10 cellular contexts compared by ENCODE assay signal in genomic region chr5:142644640-142645361, GRCh38. TPM values are rescaled to one million over a fixed set of nuclear protein-coding genes. Genes with fewer than 3 reads are reported as not detected.
DNase-seq lines count a peak whose midpoint lies in the region; ATAC-seq, FAIRE-seq and TF ChIP-seq lines count a peak whose summit lies in the region.
"Had no signal": no experiment of that assay in that cellular context is flagged by ENCODE, and none has a peak within 500 bp of the region (broad histone marks: within the 10 kb centered on the region; RNA-seq: fewer than 3 reads in every experiment).

No MANE protein-coding gene starts in this region.

- dilution Hi-C loops in endothelial cell of umbilical vein (cut with MboI; ENCODE audit: extremely low pct_ligation_motif_present, low sequenced_read_pairs): no loop called here

- no peaks in the 10 kb centered on the region for H3K9me3 Mint-ChIP-seq in stimulated activated memory B cell treated with anti-CD40 and anti-IgM and Interleukin-4, amounts not matched to agents 10 μg/mL and 1 μg/mL and 100 μg/mL, for 72 hours
- no peaks in the 10 kb centered on the region for H3K9me3 Mint-ChIP-seq in activated T-helper 2 cell treated with anti-CD3 and anti-CD28 coated beads, Interferon-gamma antibody, Interleukin-2, Interleukin-4, amounts not matched to agents 10 μg/mL and 5 μg/mL and 100 μg/mL, durations not matched to agents 14 hours and 24 hours and 36 hours
- H3K9me3 Mint-ChIP-seq: H9 had no signal

- no peak overlapping the region for H3K27ac Mint-ChIP-seq in stimulated activated memory B cell treated with anti-CD40 and anti-IgM and Interleukin-4, amounts not matched to agents 10 μg/mL and 1 μg/mL and 100 μg/mL, for 72 hours
- H3K27ac Mint-ChIP-seq in activated T-helper 2 cell treated with anti-CD3 and anti-CD28 coated beads, Interferon-gamma antibody, Interleukin-2, Interleukin-4, amounts not matched to agents 10 μg/mL and 5 μg/mL and 100 μg/mL, durations not matched to agents 14 hours and 24 hours and 36 hours: no peak overlapping the region

- WGBS in stomach, 5 donors: 46 to 56% (median 49%) methylated on average over 10 of the region's 10 CpGs

- POLR2A ChIA-PET in endothelial cell of umbilical vein (lab: Charles Lee): interaction anchor here (0.7 to 1.2 kb wide), 3 partner anchors 11 to 573 kb away, joined by 3 read pairs; no protein-coding TSS in a partner anchor

- CTCF ChIA-PET in endothelial cell of umbilical vein (lab: Charles Lee): interaction anchor here (0.8 to 3.7 kb wide), 17 partner anchors 10 to 244 kb away, joined by 3 to 61 read pairs (median 4); no protein-coding TSS in a partner anchor

- BruUV-seq in endothelial cell of umbilical vein (replicated peaks; lab: Mats Ljungman, UMichigan): no TSS peak

- peak; percentile 34 for TF ChIP-seq POLR2A in endothelial cell of umbilical vein (IDR thresholded peaks at IDR 0.05; ENCODE audit: low read depth, low read length)
- no peak for TF ChIP-seq POLR2A in stomach (IDR thresholded peaks at IDR 0.05)

- H3K4me2 ChIP-seq in endothelial cell of umbilical vein (ENCODE audit: insufficient read depth, low read length): peak overlapping the region; percentile 32

- intact Hi-C loops in endothelial cell of umbilical vein (cut with micrococcal nuclease): loop anchor here (1.0 to 2.0 kb wide), 2 partner anchors 14 kb away; no protein-coding TSS in a partner anchor
- intact Hi-C loops in activated T-helper 2 cell treated with anti-CD3 and anti-CD28 coated beads, Interferon-gamma antibody, Interleukin-2, Interleukin-4, amounts not matched to agents 10 μg/mL and 5 μg/mL and 100 μg/mL, durations not matched to agents 14 hours and 24 hours and 36 hours (cut with micrococcal nuclease): no loop called here
- intact Hi-C loops in stomach (cut with DNase I; ENCODE audit: low total_unique reads): no loop called here

- no peak overlapping the region for H3K4me3 Mint-ChIP-seq in stimulated activated memory B cell treated with anti-CD40 and anti-IgM and Interleukin-4, amounts not matched to agents 10 μg/mL and 1 μg/mL and 100 μg/mL, for 72 hours
- H3K4me3 Mint-ChIP-seq in activated T-helper 2 cell treated with anti-CD3 and anti-CD28 coated beads, Interferon-gamma antibody, Interleukin-2, Interleukin-4, amounts not matched to agents 10 μg/mL and 5 μg/mL and 100 μg/mL, durations not matched to agents 14 hours and 24 hours and 36 hours (ENCODE audit: low read depth): no peak overlapping the region
- H3K4me3 Mint-ChIP-seq: H9 had no signal

- H3K9me1 ChIP-seq in endothelial cell of umbilical vein (replicated peaks; ENCODE audit: control insufficient read depth, extremely low read depth, insufficient read depth, low read length): no peaks in the 10 kb centered on the region

- no peak for ATAC-seq in stimulated activated memory B cell treated with anti-CD40 and anti-IgM and Interleukin-4, amounts not matched to agents 10 μg/mL and 1 μg/mL and 100 μg/mL, for 72 hours
- ATAC-seq in GM21723 (IDR thresholded peaks at IDR 0.05; ENCODE audit: unreplicated experiment): no peak

- no peaks in the 10 kb centered on the region for H4K20me1 ChIP-seq in endothelial cell of umbilical vein (replicated peaks; ENCODE audit: control insufficient read depth, extremely low read depth, insufficient read depth, low read length)

- H3K27me3 ChIP-seq in endothelial cell of umbilical vein (ENCODE audit: control insufficient read depth in 2 of 2, insufficient read depth in 2 of 2, low read length in 2 of 2) (no peaks in the 10 kb centered on the region), stomach (no peaks in the 10 kb centered on the region)

- TF ChIP-seq CTCF in endothelial cell of umbilical vein (IDR thresholded peaks at IDR 0.05; ENCODE audit: extremely low read depth in 1 of 2, insufficient read depth in 1 of 2, low read depth in 1 of 2, low read length in 2 of 2): no peak
- TF ChIP-seq CTCF in stomach (IDR thresholded peaks at IDR 0.05): no peak

- TF ChIP-seq EP300 in stomach (IDR thresholded peaks at IDR 0.05): no peak

- H3K27ac ChIP-seq in endothelial cell of umbilical vein (ENCODE audit: insufficient read depth, low read depth, low read length): peak overlapping the region; percentile 82
- peak overlapping the region in 1 of 5 donors; percentile 3 for H3K27ac ChIP-seq in stomach

- H2AFZ ChIP-seq in endothelial cell of umbilical vein (ENCODE audit: low read depth, low read length): peak overlapping the region; percentile 87

- H3K4me3 ChIP-seq in endothelial cell of umbilical vein (replicated peaks in 1 of 3; ENCODE audit: insufficient read depth in 1 of 3, low read depth in 1 of 3, low read length in 3 of 3) (no peak overlapping the region), stomach (no peak overlapping the region)

- H3K9ac ChIP-seq in endothelial cell of umbilical vein (replicated peaks; ENCODE audit: extremely low read depth, insufficient read depth, low read length): peak overlapping the region; percentile 56

- H3K79me2 ChIP-seq in endothelial cell of umbilical vein (ENCODE audit: control insufficient read depth, insufficient read depth, low read length): no peaks in the 10 kb centered on the region

- H3K36me3 ChIP-seq in endothelial cell of umbilical vein (ENCODE audit: control insufficient read depth in 2 of 2, extremely low read depth in 1 of 2, insufficient read depth in 2 of 2, low read length in 2 of 2) (no peaks in the 10 kb centered on the region), stomach (no peaks in the 10 kb centered on the region)

- DNase-seq in AG08395 (ENCODE audit: low spot score) (peak; percentile 98), NCI-H187 treated with DMSO at 0.1 percent for 48 hours (lab: John Stamatoyannopoulos, UW) (peak; percentile 36), endothelial cell of umbilical vein (ENCODE audit: low read depth, low spot score) (peak; percentile 91), mucosa of gallbladder (ENCODE audit: low spot score) (peak; percentile 37), stomach (no peak)
- DNase-seq in activated T-helper 2 cell treated with anti-CD3 and anti-CD28 coated beads, Interferon-gamma antibody, Interleukin-2, Interleukin-4, amounts not matched to agents 10 μg/mL and 5 μg/mL and 100 μg/mL, durations not matched to agents 14 hours and 24 hours and 36 hours (ENCODE audit: low spot score): no peak
- DNase-seq: activated naive CD4-positive, alpha-beta T cell treated with anti-CD3 and anti-CD28 coated beads, Interleukin-2, amount 50 U/mL, for 16 hours; H9 had no signal

- peaks cover 12% of the 10 kb centered on the region for H3K4me1 ChIP-seq in endothelial cell of umbilical vein (ENCODE audit: control insufficient read depth, extremely low read depth, insufficient read depth, low read length)
- H3K4me1 ChIP-seq in stomach: peaks cover 0 to 12% (median 6%) of the 10 kb centered on the region in 4 donors

- H3K4me1 Mint-ChIP-seq in stimulated activated memory B cell treated with anti-CD40 and anti-IgM and Interleukin-4, amounts not matched to agents 10 μg/mL and 1 μg/mL and 100 μg/mL, for 72 hours: no peaks in the 10 kb centered on the region
- no peaks in the 10 kb centered on the region for H3K4me1 Mint-ChIP-seq in activated T-helper 2 cell treated with anti-CD3 and anti-CD28 coated beads, Interferon-gamma antibody, Interleukin-2, Interleukin-4, amounts not matched to agents 10 μg/mL and 5 μg/mL and 100 μg/mL, durations not matched to agents 14 hours and 24 hours and 36 hours (ENCODE audit: low read depth)

- H3K36me3 Mint-ChIP-seq in stimulated activated memory B cell treated with anti-CD40 and anti-IgM and Interleukin-4, amounts not matched to agents 10 μg/mL and 1 μg/mL and 100 μg/mL, for 72 hours: no peaks in the 10 kb centered on the region
- no peaks in the 10 kb centered on the region for H3K36me3 Mint-ChIP-seq in activated T-helper 2 cell treated with anti-CD3 and anti-CD28 coated beads, Interferon-gamma antibody, Interleukin-2, Interleukin-4, amounts not matched to agents 10 μg/mL and 5 μg/mL and 100 μg/mL, durations not matched to agents 14 hours and 24 hours and 36 hours (ENCODE audit: low read depth)

- peak; percentile 99 for FAIRE-seq in endothelial cell of umbilical vein (lab: Jason Lieb, UNC)

- no peaks in the 10 kb centered on the region for H3K9me3 ChIP-seq in endothelial cell of umbilical vein (replicated peaks; ENCODE audit: control insufficient read depth, insufficient read depth, low read length)
- no peaks in the 10 kb centered on the region for H3K9me3 ChIP-seq in stomach

- peaks cover 28% of the 10 kb centered on the region for H3K27me3 Mint-ChIP-seq in stimulated activated memory B cell treated with anti-CD40 and anti-IgM and Interleukin-4, amounts not matched to agents 10 μg/mL and 1 μg/mL and 100 μg/mL, for 72 hours
- peaks cover 28% of the 10 kb centered on the region for H3K27me3 Mint-ChIP-seq in activated T-helper 2 cell treated with anti-CD3 and anti-CD28 coated beads, Interferon-gamma antibody, Interleukin-2, Interleukin-4, amounts not matched to agents 10 μg/mL and 5 μg/mL and 100 μg/mL, durations not matched to agents 14 hours and 24 hours and 36 hours (ENCODE audit: low read depth)

TF ChIP-seq in endothelial cell of umbilical vein, 7 proteins besides CTCF, POLR2A, EP300 and RAD21 (continues in another document):
- TF ChIP-seq POLR2AphosphoS5 (IDR thresholded peaks at IDR 0.05; ENCODE audit: insufficient read depth, low read depth, low read length) (no peak), GATA2 (IDR thresholded peaks at IDR 0.05; ENCODE audit: insufficient read depth, insufficient read length, low read depth, low read length) (peak; percentile 61), MYC (IDR thresholded peaks at IDR 0.05; ENCODE audit: low read depth, low read length) (no peak), EZH2 (IDR thresholded peaks at IDR 0.05; ENCODE audit: borderline replicate concordance, low read depth, low read length, severe bottlenecking) (no peak), JUN (IDR thresholded peaks at IDR 0.05; ENCODE audit: borderline replicate concordance, insufficient read depth, insufficient read length, low read depth) (peak; percentile 75), FOS (IDR thresholded peaks at IDR 0.05; ENCODE audit: borderline replicate concordance, insufficient read depth, low read length) (peak; percentile 85)

RNA-seq across cellular contexts. Expression of gene FGF1, which starts 41.1 kb away (rescaled TPM):
- total RNA-seq in endothelial cell of umbilical vein: not detected in 2 replicates
- polyA plus RNA-seq in endothelial cell of umbilical vein: not detected in 2 replicates
- polyA plus RNA-seq in endothelial cell of umbilical vein (2011; cell fraction: cytosol; rRNA removed): not detected in 2 replicates
- not detected in 2 replicates for polyA plus RNA-seq in endothelial cell of umbilical vein (2011; cell fraction: nucleus; rRNA removed)
- 0.53 TPM in 1 of 2 replicates, not detected in the other for polyA plus RNA-seq in endothelial cell of umbilical vein (2012)
- polyA minus RNA-seq in endothelial cell of umbilical vein: not detected in 2 replicates
- polyA minus RNA-seq in endothelial cell of umbilical vein (2011; cell fraction: cytosol; rRNA and poly(A)+ RNA removed): not detected
- polyA minus RNA-seq in endothelial cell of umbilical vein (2011; cell fraction: nucleus; rRNA and poly(A)+ RNA removed): not detected in 2 replicates
- total RNA-seq in mucosa of gallbladder: 0.98 TPM
- not detected in 2 replicates for total RNA-seq in activated T-helper 2 cell treated with anti-CD3 and anti-CD28 coated beads, Interferon-gamma antibody, Interleukin-2, Interleukin-4, amounts not matched to agents 10 μg/mL and 5 μg/mL and 100 μg/mL, durations not matched to agents 14 hours and 24 hours and 36 hours
- 1 to 10 TPM in 2 of 5 donors, not detected in 3; 1.0 to 3.5 TPM for total RNA-seq in stomach
- polyA plus RNA-seq in stomach: 1 to 10 TPM in 1 of 3 donors, under 1 TPM in 2; 0.73 to 1.6 (median 0.92) TPM

Comparison
In these comparisons a context has a peak if more than half of its experiments do, and no peak if none do; other contexts are left out.
1. DNase-seq: peak in AG08395 (single experiment), NCI-H187 treated with DMSO at 0.1 percent for 48 hours (single experiment), endothelial cell of umbilical vein (single experiment) and mucosa of gallbladder (single experiment); none in activated T-helper 2 cell treated with anti-CD3 and anti-CD28 coated beads, Interferon-gamma antibody, Interleukin-2, Interleukin-4, amounts not matched to agents 10 μg/mL and 5 μg/mL and 100 μg/mL, durations not matched to agents 14 hours and 24 hours and 36 hours (single experiment) and stomach (single experiment).